In genomic region chr11:72023335-72023734, GRCh38 we compare ENCODE assay signal across 18 cellular contexts.
"Had no signal": no experiment of that assay in that cellular context is flagged by ENCODE, and none has a peak within 500 bp of the region (broad histone marks: within the 10 kb centered on the region; RNA-seq: fewer than 3 reads in every experiment).

No MANE protein-coding gene starts in this region.

- H3K4me3 Mint-ChIP-seq: activated CD4-positive, alpha-beta memory T cell treated with anti-CD3 and anti-CD28 coated beads for 36 hours; activated T-cell treated with anti-CD3 and anti-CD28 coated beads, Interleukin-2, amount 50 U/mL, for 4 hours had no signal

- DNase-seq: activated CD4-positive, alpha-beta memory T cell treated with anti-CD3 and anti-CD28 coated beads for 36 hours; activated effector memory CD4-positive, alpha-beta T cell treated with anti-CD3 and anti-CD28 coated beads, Interleukin-2, amount 50 U/mL, for 16 hours; activated T-cell treated with anti-CD3 and anti-CD28 coated beads, Interleukin-2, amount 50 U/mL, for 4 hours; anterior cingulate cortex; cerebellar nuclear complex; effector CD4-positive, alpha-beta T cell; esophagus squamous epithelium; heart right ventricle; left lung; midbrain; stimulated activated CD4-positive, alpha-beta T cell treated with anti-CD3 and anti-CD28 coated beads, Interleukin-12 subunit alpha, Interleukin-12 subunit beta, amount 100 ng/mL, for 4 hours; stimulated activated CD4-positive, alpha-beta T cell treated with anti-CD3 and anti-CD28 coated beads, Interleukin-1b, Interleukin-23, amount 100 ng/mL, for 48 hours; stimulated activated CD8-positive, alpha-beta memory T cell treated with anti-CD3 and anti-CD28 coated beads, Interleukin-4, amount 100 ng/mL, for 48 hours; stimulated activated naive CD4-positive, alpha-beta T cell treated with Interleukin-2 at 50 U/mL for 16 hours; tibial artery; WERI-Rb-1 had no signal

- H3K9me3 ChIP-seq: esophagus squamous epithelium, heart right ventricle, left lung, tibial artery had no signal

- H3K27ac Mint-ChIP-seq: activated CD4-positive, alpha-beta memory T cell treated with anti-CD3 and anti-CD28 coated beads for 36 hours; progenitor cell of endocrine pancreas had no signal

- H3K4me3 ChIP-seq: esophagus squamous epithelium, heart right ventricle, left lung, tibial artery had no signal

- FAIRE-seq: urothelium cell line had no signal

- H3K27me3 Mint-ChIP-seq: activated CD4-positive, alpha-beta memory T cell treated with anti-CD3 and anti-CD28 coated beads for 36 hours; progenitor cell of endocrine pancreas had no signal

- H3K27me3 ChIP-seq: esophagus squamous epithelium, heart right ventricle, left lung, tibial artery had no signal

- H3K9me3 Mint-ChIP-seq: activated CD4-positive, alpha-beta memory T cell treated with anti-CD3 and anti-CD28 coated beads for 36 hours; activated T-cell treated with anti-CD3 and anti-CD28 coated beads, Interleukin-2, amount 50 U/mL, for 4 hours had no signal

- ATAC-seq: activated T-cell treated with anti-CD3 and anti-CD28 coated beads, Interleukin-2, amount 50 U/mL, for 4 hours; heart right ventricle; left lung had no signal

- H3K27ac ChIP-seq: esophagus squamous epithelium, heart right ventricle, left lung, tibial artery, WERI-Rb-1 had no signal
